ENCODE assay signal across 8 cellular contexts in genomic region chr4:135225551-135225950, GRCh38.
"Had no signal": no experiment of that assay in that cellular context is flagged by ENCODE, and none has a peak within 500 bp of the region (broad histone marks: within the 10 kb centered on the region; RNA-seq: fewer than 3 reads in every experiment).

No MANE protein-coding gene starts in this region.

- FAIRE-seq: H1, H54 had no signal

- H3K4me3 Mint-ChIP-seq: H9, IgD-negative memory B cell had no signal

- H3K9ac ChIP-seq: GM23248 had no signal

- H3K4me3 ChIP-seq: GM23248 had no signal

- DNase-seq: GM23248, H9, HCEC 1CT, KG1 had no signal

- H3K27me3 Mint-ChIP-seq: IgD-negative memory B cell had no signal

- H3K4me1 Mint-ChIP-seq: IgD-negative memory B cell had no signal

- H2AFZ ChIP-seq: GM23248 had no signal

- H3K27ac Mint-ChIP-seq: H9, IgD-negative memory B cell had no signal

- H3K27ac ChIP-seq: GM23248, HL-60 had no signal
